25 cellular contexts compared by ENCODE assay signal in the genomic region with DNA sequence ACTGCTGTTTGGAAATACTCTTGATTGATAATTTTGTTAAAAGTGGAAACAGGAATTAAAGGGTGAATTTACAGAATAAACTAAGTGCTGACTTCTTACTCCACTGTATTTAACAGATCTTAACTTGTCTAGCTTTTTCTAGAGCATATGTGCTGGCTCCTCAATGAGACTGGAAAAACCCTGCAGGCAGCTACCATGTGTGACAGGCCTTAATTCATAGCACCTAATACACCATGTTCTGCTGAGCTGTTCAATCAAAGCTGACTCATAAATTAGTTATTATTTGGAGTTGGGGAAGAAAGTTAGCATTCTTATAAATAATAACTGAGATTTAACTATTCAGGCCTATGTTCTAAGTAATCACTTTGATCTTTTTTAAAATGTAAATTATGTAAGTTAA. TPM values are rescaled to one million over a fixed set of nuclear protein-coding genes. Genes with fewer than 3 reads are reported as not detected.
DNase-seq lines count a peak whose midpoint lies in the region; ATAC-seq and TF ChIP-seq lines count a peak whose summit lies in the region.
"Had no signal": no experiment of that assay in that cellular context is flagged by ENCODE, and none has a peak within 500 bp of the region (broad histone marks: within the 10 kb centered on the region; RNA-seq: fewer than 3 reads in every experiment).

No MANE protein-coding gene starts in this region.

- H3K9me3 ChIP-seq in cardiac muscle cell (ENCODE audit: low read depth) (no peaks in the 10 kb centered on the region), heart right ventricle (no peaks in the 10 kb centered on the region), suprapubic skin (no peaks in the 10 kb centered on the region)
- H3K9me3 ChIP-seq: A549, BE2C, HAP-1 had no signal

- no peak for ATAC-seq in heart right ventricle
- peak; percentile 82 for ATAC-seq in esophagus mucosa
- no peak for ATAC-seq in effector memory CD8-positive, alpha-beta T cell (replicated peaks)
- ATAC-seq: A549, GM12878 had no signal

- TF ChIP-seq CTCF in cardiac muscle cell (IDR thresholded peaks at IDR 0.05; ENCODE audit: low read depth, low read length) (no peak), heart right ventricle (IDR thresholded peaks at IDR 0.05) (no peak), suprapubic skin (IDR thresholded peaks at IDR 0.05) (no peak)

- no peak for TF ChIP-seq EP300 in suprapubic skin (IDR thresholded peaks at IDR 0.05)

- no peak overlapping the region for H3K27ac Mint-ChIP-seq in effector memory CD8-positive, alpha-beta T cell
- H3K27ac Mint-ChIP-seq: CD14-positive monocyte; CD4-positive, alpha-beta T cell; CD8-positive, alpha-beta memory T cell; HFFc6 had no signal

- intact Hi-C loops in heart right ventricle (cut with DNase I): no loop called here

- no peak overlapping the region for H3K4me3 ChIP-seq in cardiac muscle cell
- no peak overlapping the region for H3K4me3 ChIP-seq in heart right ventricle
- no peak overlapping the region for H3K4me3 ChIP-seq in suprapubic skin
- H3K4me3 ChIP-seq: A549; BLaER1 treated with 17β-estradiol and CSF1 and Interleukin-3, amounts not matched to agents 10 nM and 100 nM; GM12878; HAP-1 had no signal

- no peaks in the 10 kb centered on the region for H3K27me3 Mint-ChIP-seq in effector memory CD8-positive, alpha-beta T cell
- H3K27me3 Mint-ChIP-seq: CD4-positive, alpha-beta T cell; CD8-positive, alpha-beta memory T cell had no signal

- H3K36me3 ChIP-seq in cardiac muscle cell (peaks cover 19% of the 10 kb centered on the region), heart right ventricle (peaks cover 0 to 73% (median 12%) of the 10 kb centered on the region in 9 donors), suprapubic skin (no peaks in the 10 kb centered on the region)

- no peaks in the 10 kb centered on the region for H3K9me3 Mint-ChIP-seq in effector memory CD8-positive, alpha-beta T cell
- H3K9me3 Mint-ChIP-seq: CD4-positive, alpha-beta T cell; CD8-positive, alpha-beta memory T cell had no signal

- H3K4me3 Mint-ChIP-seq in effector memory CD8-positive, alpha-beta T cell: no peak overlapping the region
- H3K4me3 Mint-ChIP-seq: CD14-positive monocyte; CD4-positive, alpha-beta T cell; CD8-positive, alpha-beta memory T cell; HFFc6 had no signal

- no peaks in the 10 kb centered on the region for H3K4me1 Mint-ChIP-seq in effector memory CD8-positive, alpha-beta T cell (ENCODE audit: low read depth in 2 of 2)
- H3K4me1 Mint-ChIP-seq: CD14-positive monocyte; CD8-positive, alpha-beta memory T cell had no signal

- H3K27me3 ChIP-seq in cardiac muscle cell (no peaks in the 10 kb centered on the region), heart right ventricle (no peaks in the 10 kb centered on the region), suprapubic skin (no peaks in the 10 kb centered on the region)
- H3K27me3 ChIP-seq: BE2C; BLaER1 treated with 17β-estradiol and CSF1 and Interleukin-3, amounts not matched to agents 10 nM and 100 nM had no signal

- DNase-seq in cardiac muscle cell (ENCODE audit: low read depth in 1 of 2, low spot score in 1 of 2) (no peak), heart right ventricle (no peak), foreskin melanocyte (peak; percentile 35), renal cortical epithelial cell (ENCODE audit: low read depth) (peak; percentile 21), NCI-H345 treated with DMSO at 0.1 percent for 48 hours (lab: John Stamatoyannopoulos, UW; ENCODE audit: unreplicated experiment) (no peak), suprapubic skin (ENCODE audit: low spot score in 2 of 2) (no peak)
- no peak for DNase-seq in effector memory CD8-positive, alpha-beta T cell
- DNase-seq: 8988T; ACHN; AML-193; BE2C; CD4-positive, alpha-beta T cell; CD8-positive, alpha-beta memory T cell; DMS 273 treated with DMSO at 0.1 percent for 48 hours; DMS79; EL; GDM1; GOT3; HFFc6 had no signal

- no peak for TF ChIP-seq POLR2A in suprapubic skin (IDR thresholded peaks at IDR 0.05)

- H3K4me1 ChIP-seq in cardiac muscle cell (ENCODE audit: low read depth): peaks cover 11% of the 10 kb centered on the region
- peaks cover 0 to 10% (median 0%) of the 10 kb centered on the region in 9 donors for H3K4me1 ChIP-seq in heart right ventricle
- no peaks in the 10 kb centered on the region for H3K4me1 ChIP-seq in suprapubic skin
- H3K4me1 ChIP-seq: A549; BE2C; BLaER1 treated with 17β-estradiol and CSF1 and Interleukin-3, amounts not matched to agents 10 nM and 100 nM; HAP-1 had no signal

- H3K27ac ChIP-seq in cardiac muscle cell: peak overlapping the region; percentile 25
- no peak overlapping the region for H3K27ac ChIP-seq in heart right ventricle
- no peak overlapping the region for H3K27ac ChIP-seq in suprapubic skin
- H3K27ac ChIP-seq: A549; BLaER1 treated with 17β-estradiol and CSF1 and Interleukin-3, amounts not matched to agents 10 nM and 100 nM had no signal

- H3K36me3 Mint-ChIP-seq in effector memory CD8-positive, alpha-beta T cell (ENCODE audit: insufficient read depth): peaks cover 2% of the 10 kb centered on the region

RNA-seq across cellular contexts. Expression of a gene that starts 29.4 kb away (rescaled TPM):
- total RNA-seq in cardiac muscle cell (55.7 and 64.7 TPM in 2 replicates), heart right ventricle (10 to 100 TPM; 48.5 to 75.4 (median 63.2) TPM), esophagus mucosa (8.8 TPM), renal cortical epithelial cell (154 and 242 TPM in 2 replicates), suprapubic skin (10 to 100 TPM; 13.0 to 23.2 (median 16.0) TPM)
- polyA plus RNA-seq in cardiac muscle cell (102 and 115 TPM in 2 replicates), heart right ventricle (100 to 1,000 TPM in 1 of 2 donors, 10 to 100 TPM in 1; 42.7 to 115 TPM)

RNA-seq across cellular contexts. Expression of a gene that starts 49.7 kb away (rescaled TPM):
- 7.6 and 9.3 TPM in 2 replicates for total RNA-seq in cardiac muscle cell
- 20.4 and 30.1 TPM in 2 replicates for polyA plus RNA-seq in cardiac muscle cell
- total RNA-seq in heart right ventricle: 10 to 100 TPM; 11.5 to 17.7 (median 14.6) TPM
- polyA plus RNA-seq in heart right ventricle: 10 to 100 TPM in 1 of 2 donors, 1 to 10 TPM in 1; 9.1 to 15.4 TPM
- total RNA-seq in esophagus mucosa: 15.0 TPM
- 6.8 and 7.8 TPM in 2 replicates for total RNA-seq in renal cortical epithelial cell
- 10 to 100 TPM in 3 of 4 donors, 1 to 10 TPM in 1; 9.9 to 42.4 (median 12.0) TPM for total RNA-seq in suprapubic skin

RNA-seq across cellular contexts. Expression of a gene that starts 50.0 kb away (rescaled TPM):
- total RNA-seq in cardiac muscle cell: 31.7 and 42.6 TPM in 2 replicates
- polyA plus RNA-seq in cardiac muscle cell: 25.0 and 25.7 TPM in 2 replicates
- total RNA-seq in heart right ventricle: 10 to 100 TPM; 19.2 to 31.7 (median 25.7) TPM
- polyA plus RNA-seq in heart right ventricle: 10 to 100 TPM; 11.7 to 18.2 TPM
- 14.1 TPM for total RNA-seq in esophagus mucosa
- total RNA-seq in renal cortical epithelial cell: 41.2 and 49.8 TPM in 2 replicates
- 10 to 100 TPM; 22.2 to 34.2 (median 23.2) TPM for total RNA-seq in suprapubic skin

Comparison
In these comparisons a context has a peak if more than half of its experiments do, and no peak if none do; other contexts are left out.
1. DNase-seq: peak in foreskin melanocyte (single experiment) and renal cortical epithelial cell (single experiment); none in cardiac muscle cell (0 of 2), heart right ventricle (0 of 2), effector memory CD8-positive, alpha-beta T cell (0 of 3), NCI-H345 treated with DMSO at 0.1 percent for 48 hours (single experiment) and suprapubic skin (0 of 2).